Comparison of ENCODE assay signal across 28 cellular contexts in the genomic region with DNA sequence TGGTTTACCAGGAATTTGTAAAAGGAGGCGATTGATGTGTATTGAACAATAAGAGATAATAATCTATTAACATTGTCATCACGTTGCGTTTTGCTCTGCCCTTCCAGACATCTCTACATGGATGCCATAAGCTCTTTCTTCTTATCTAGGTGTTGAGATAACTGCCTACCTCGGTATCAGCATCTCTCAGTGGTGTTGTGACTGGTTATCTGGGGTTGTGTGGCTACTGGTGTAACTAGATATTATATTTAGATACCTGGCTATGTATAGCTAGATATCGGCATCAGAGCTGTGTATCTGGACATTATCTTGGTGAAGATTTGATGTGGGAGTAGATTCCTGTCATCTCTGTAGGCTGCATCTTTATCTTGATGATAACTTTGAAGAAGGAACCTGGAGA. TPM values are rescaled to one million over a fixed set of nuclear protein-coding genes. Genes with fewer than 3 reads are reported as not detected.
DNase-seq lines count a peak whose midpoint lies in the region; ATAC-seq and TF ChIP-seq lines count a peak whose summit lies in the region.
"Had no signal": no experiment of that assay in that cellular context is flagged by ENCODE, and none has a peak within 500 bp of the region (broad histone marks: within the 10 kb centered on the region; RNA-seq: fewer than 3 reads in every experiment).

No MANE protein-coding gene starts in this region.

- peak overlapping the region; percentile 60 for H4K12ac ChIP-seq in trophoblast cell (ENCODE audit: low read depth, low read length)

- H2BK12ac ChIP-seq in trophoblast cell (ENCODE audit: low read length) = no peak overlapping the region

- no peak overlapping the region for H2AK5ac ChIP-seq in trophoblast cell (ENCODE audit: low read length)

- H3K4me1 ChIP-seq in mammary epithelial cell (ENCODE audit: insufficient read depth, low read length) (peaks cover 30% of the 10 kb centered on the region), trophoblast cell (ENCODE audit: control insufficient read depth in 1 of 2, insufficient read depth in 2 of 2, low read length in 2 of 2) (peaks cover 14 to 19% of the 10 kb centered on the region in 2 experiments)
- H3K4me1 ChIP-seq: adrenal gland, testis had no signal

- no peak overlapping the region for H3K4me3 ChIP-seq in mammary epithelial cell (replicated peaks in 1 of 3; ENCODE audit: insufficient read depth in 1 of 3, low read depth in 2 of 3, low read length in 3 of 3)
- no peak overlapping the region for H3K4me3 ChIP-seq in trophoblast cell (ENCODE audit: low read depth, low read length)
- H3K4me3 ChIP-seq: adrenal gland; BLaER1 treated with 17β-estradiol and CSF1 and Interleukin-3, amounts not matched to agents 10 nM and 100 nM; dorsolateral prefrontal cortex; GM23248; PC-9; SK-N-MC; testis had no signal

- H3K9me3 ChIP-seq in mammary epithelial cell (replicated peaks; ENCODE audit: insufficient read depth, low read length) = no peaks in the 10 kb centered on the region
- no peaks in the 10 kb centered on the region for H3K9me3 ChIP-seq in T-helper 17 cell (ENCODE audit: control insufficient read depth, low read length, poor library complexity, severe bottlenecking)
- peaks cover 2% of the 10 kb centered on the region for H3K9me3 ChIP-seq in trophoblast cell (ENCODE audit: insufficient read depth, low read depth, low read length)
- H3K9me3 ChIP-seq: adrenal gland; BLaER1 treated with 17β-estradiol and CSF1 and Interleukin-3, amounts not matched to agents 10 nM and 100 nM; testis had no signal

- H3K27ac Mint-ChIP-seq in MCF 10A (ENCODE audit: low read depth, unreplicated experiment) (peak overlapping the region; percentile 75), T-helper 17 cell (peak overlapping the region; percentile 94)
- H3K27ac Mint-ChIP-seq in effector memory CD8-positive, alpha-beta T cell = peak overlapping the region; percentile 84 to 88
- H3K27ac Mint-ChIP-seq: activated CD4-positive, alpha-beta T cell treated with anti-CD3 and anti-CD28 coated beads, Interleukin-2, amount 10 ng/mL, durations not matched to agents 7 days and 5 days; memory B cell had no signal

- H3K9ac ChIP-seq in mammary epithelial cell (ENCODE audit: insufficient read depth, low read length) = no peak overlapping the region
- no peak overlapping the region for H3K9ac ChIP-seq in trophoblast cell (ENCODE audit: low read length)
- H3K9ac ChIP-seq: BLaER1 treated with 17β-estradiol and CSF1 and Interleukin-3, amounts not matched to agents 10 nM and 100 nM; GM23248 had no signal

- intact Hi-C loops in MCF 10A (cut with micrococcal nuclease) = no loop called here
- intact Hi-C loops in mammary epithelial cell (cut with micrococcal nuclease) = no loop called here

- in situ Hi-C loops in mammary epithelial cell (cut with MboI; ENCODE audit: low sequenced_read_pairs in 2 of 2) = no loop called here

- no peaks in the 10 kb centered on the region for H4K20me1 ChIP-seq in mammary epithelial cell (ENCODE audit: insufficient read depth, low read length)
- H4K20me1 ChIP-seq: BLaER1 treated with 17β-estradiol and CSF1 and Interleukin-3, amounts not matched to agents 10 nM and 100 nM had no signal

- H3K9me3 Mint-ChIP-seq in MCF 10A (ENCODE audit: unreplicated experiment) = no peaks in the 10 kb centered on the region
- no peaks in the 10 kb centered on the region for H3K9me3 Mint-ChIP-seq in effector memory CD8-positive, alpha-beta T cell
- H3K9me3 Mint-ChIP-seq: activated CD4-positive, alpha-beta T cell treated with anti-CD3 and anti-CD28 coated beads, Interleukin-2, amount 10 ng/mL, durations not matched to agents 7 days and 5 days; memory B cell; stimulated activated naive CD8-positive, alpha-beta T cell treated with anti-CD3 and anti-CD28 coated beads, Interleukin-15, Interleukin-2, amounts not matched to agents 100 ng/mL and 50 ng/mL, for 24 hours had no signal

- H3K4me1 Mint-ChIP-seq in MCF 10A (ENCODE audit: insufficient read depth, unreplicated experiment) (peaks cover 23% of the 10 kb centered on the region), T-helper 17 cell (peaks cover 49% of the 10 kb centered on the region)
- peaks cover 45 to 50% of the 10 kb centered on the region in 2 donors for H3K4me1 Mint-ChIP-seq in effector memory CD8-positive, alpha-beta T cell (ENCODE audit: low read depth in 2 of 2)
- H3K4me1 Mint-ChIP-seq: memory B cell had no signal

- H3K79me2 ChIP-seq in mammary epithelial cell (ENCODE audit: insufficient read depth, low read length) (peaks cover 43% of the 10 kb centered on the region), trophoblast cell (ENCODE audit: control insufficient read depth, insufficient read depth, low read length, poor library complexity) (peaks cover 2% of the 10 kb centered on the region)

- no peak for ATAC-seq in T-helper 17 cell
- no peak for ATAC-seq in effector memory CD8-positive, alpha-beta T cell (replicated peaks)
- no peak for ATAC-seq in GM19467 (IDR thresholded peaks at IDR 0.05; ENCODE audit: unreplicated experiment)
- ATAC-seq: left lobe of liver, right cardiac atrium had no signal

- H3K79me1 ChIP-seq in trophoblast cell (ENCODE audit: low read length) = peaks cover 15% of the 10 kb centered on the region

- TF ChIP-seq CTCF in MCF 10A (IDR thresholded peaks at IDR 0.05; ENCODE audit: unreplicated experiment) (no peak), mammary epithelial cell (conservative IDR thresholded peaks at IDR 0.05 in 1 of 2, IDR thresholded peaks at IDR 0.05 in 1 of 2; ENCODE audit: extremely low read depth in 1 of 2, insufficient read depth in 1 of 2, low read depth in 1 of 2, low read length in 2 of 2) (no peak)

- H4K91ac ChIP-seq in trophoblast cell (ENCODE audit: low read depth, low read length) = no peak overlapping the region

- DNase-seq in MCF 10A (ENCODE audit: unreplicated experiment) = no peak
- DNase-seq in mammary epithelial cell = no peak
- DNase-seq in T-helper 17 cell = no peak
- DNase-seq in effector memory CD8-positive, alpha-beta T cell = no peak
- peak in 1 of 2 donors; percentile 17 for DNase-seq in trophoblast cell
- no peak for DNase-seq in NCI-H1436 (lab: John Stamatoyannopoulos, UW)
- no peak for DNase-seq in cerebellar nuclear complex (lab: John Stamatoyannopoulos, UW)
- DNase-seq: activated CD4-positive, alpha-beta T cell treated with anti-CD3 and anti-CD28 coated beads, Interleukin-2, amount 10 ng/mL, durations not matched to agents 7 days and 5 days; activated gamma-delta T cell; adrenal gland; dorsolateral prefrontal cortex; GM23248; hippocampal formation; Kasumi-1; NCI-H146; PC-9; right cardiac atrium; stimulated activated CD4-positive, alpha-beta T cell treated with anti-CD3 and anti-CD28 coated beads, Interleukin-1b, Interleukin-23, amount 100 ng/mL, for 48 hours; T-helper 9 cell; testis; WERI-Rb-1 had no signal

- peak overlapping the region; percentile 52 for H2BK5ac ChIP-seq in trophoblast cell (ENCODE audit: low read depth, low read length, poor library complexity)

- H3K27ac ChIP-seq in mammary epithelial cell (ENCODE audit: insufficient read depth, low read depth, low read length) = no peak overlapping the region
- H3K27ac ChIP-seq in trophoblast cell (ENCODE audit: low read depth, low read length) = peak overlapping the region; percentile 45
- H3K27ac ChIP-seq: adrenal gland; BLaER1 treated with 17β-estradiol and CSF1 and Interleukin-3, amounts not matched to agents 10 nM and 100 nM; dorsolateral prefrontal cortex; GM23248; PC-9; SK-N-MC; testis; WERI-Rb-1 had no signal

- H4K8ac ChIP-seq in trophoblast cell (ENCODE audit: low read depth, low read length) = no peak overlapping the region

- peak overlapping the region; percentile 62 for H3K18ac ChIP-seq in trophoblast cell (ENCODE audit: low read length)

- no peaks in the 10 kb centered on the region for H3K27me3 ChIP-seq in mammary epithelial cell (ENCODE audit: insufficient read depth, low read length)
- no peaks in the 10 kb centered on the region for H3K27me3 ChIP-seq in trophoblast cell (ENCODE audit: insufficient read depth, low read length)
- H3K27me3 ChIP-seq: adrenal gland; BLaER1 treated with 17β-estradiol and CSF1 and Interleukin-3, amounts not matched to agents 10 nM and 100 nM; testis had no signal

- no peak overlapping the region for H2BK120ac ChIP-seq in trophoblast cell (ENCODE audit: insufficient read depth, low read length, poor library complexity)

- no peaks in the 10 kb centered on the region for H3K27me3 Mint-ChIP-seq in MCF 10A (ENCODE audit: insufficient read depth, unreplicated experiment)
- no peaks in the 10 kb centered on the region for H3K27me3 Mint-ChIP-seq in T-helper 17 cell
- no peaks in the 10 kb centered on the region for H3K27me3 Mint-ChIP-seq in effector memory CD8-positive, alpha-beta T cell
- H3K27me3 Mint-ChIP-seq: activated CD4-positive, alpha-beta T cell treated with anti-CD3 and anti-CD28 coated beads, Interleukin-2, amount 10 ng/mL, durations not matched to agents 7 days and 5 days; stimulated activated naive CD8-positive, alpha-beta T cell treated with anti-CD3 and anti-CD28 coated beads, Interleukin-15, Interleukin-2, amounts not matched to agents 100 ng/mL and 50 ng/mL, for 24 hours had no signal

- H3K36me3 Mint-ChIP-seq in MCF 10A (ENCODE audit: insufficient read depth, unreplicated experiment) (peaks cover 85% of the 10 kb centered on the region), T-helper 17 cell (ENCODE audit: low read depth) (peaks cover 20% of the 10 kb centered on the region)
- H3K36me3 Mint-ChIP-seq in effector memory CD8-positive, alpha-beta T cell (ENCODE audit: insufficient read depth) = peaks cover 98% of the 10 kb centered on the region
- H3K36me3 Mint-ChIP-seq: memory B cell had no signal

- WGBS in mammary epithelial cell (ENCODE audit: low coverage, missing lambda C conversion rate) = 93% methylated on average over 5 of the region's 5 CpGs
- WGBS in trophoblast cell (ENCODE audit: extremely low coverage, insufficient coverage, insufficient read length) = no CpG with 5 or more reads among the region's 5 CpGs

- no TSS peak for BruUV-seq in MCF 10A (replicated peaks; lab: Mats Ljungman, UMichigan)
- no TSS peak for BruUV-seq in mammary epithelial cell (replicated peaks; lab: Mats Ljungman, UMichigan)

- peaks cover 39% of the 10 kb centered on the region for H3K36me3 ChIP-seq in mammary epithelial cell (ENCODE audit: insufficient read depth, low read length)
- peaks cover 46 to 53% of the 10 kb centered on the region in 2 experiments for H3K36me3 ChIP-seq in trophoblast cell (ENCODE audit: control insufficient read depth in 1 of 2, insufficient read depth in 2 of 2, low read length in 2 of 2)
- H3K36me3 ChIP-seq: BLaER1 treated with 17β-estradiol and CSF1 and Interleukin-3, amounts not matched to agents 10 nM and 100 nM; WERI-Rb-1 had no signal

- H3K23ac ChIP-seq in trophoblast cell (ENCODE audit: low read length) = no peak overlapping the region

- H3K4me2 ChIP-seq in mammary epithelial cell (ENCODE audit: insufficient read depth, low read depth, low read length) (no peak overlapping the region), trophoblast cell (ENCODE audit: low read length) (no peak overlapping the region)
- H3K4me2 ChIP-seq: PC-9 had no signal

- POLR2A ChIA-PET in MCF 10A (lab: Yijun Ruan, JAX) = interaction anchor here (0.5 to 2.0 kb wide), 6 partner anchors 9 to 864 kb away, joined by 3 to 17 read pairs (median 3); no protein-coding TSS in a partner anchor

- dilution Hi-C loops in mammary epithelial cell (cut with HindIII; ENCODE audit: low sequenced_read_pairs) = no loop called here

- no peak overlapping the region for H3K14ac ChIP-seq in trophoblast cell (ENCODE audit: low read length)

- CTCF ChIA-PET in MCF 10A (lab: Yijun Ruan, JAX) (interaction anchor here (0.6 to 2.9 kb wide), 4 partner anchors 11 to 655 kb away, joined by 3 to 10 read pairs (median 4); no protein-coding TSS in a partner anchor), mammary epithelial cell (lab: Charles Lee; ENCODE audit: low non-redundant PET) (no interaction called here)

- H3K4ac ChIP-seq in trophoblast cell (ENCODE audit: low read depth, low read length) = no peak overlapping the region

- no peak overlapping the region for H3K4me3 Mint-ChIP-seq in MCF 10A (ENCODE audit: unreplicated experiment)
- peak overlapping the region; percentile 36 for H3K4me3 Mint-ChIP-seq in T-helper 17 cell
- H3K4me3 Mint-ChIP-seq in effector memory CD8-positive, alpha-beta T cell = no peak overlapping the region
- H3K4me3 Mint-ChIP-seq: activated CD4-positive, alpha-beta T cell treated with anti-CD3 and anti-CD28 coated beads, Interleukin-2, amount 10 ng/mL, durations not matched to agents 7 days and 5 days; memory B cell; stimulated activated naive CD8-positive, alpha-beta T cell treated with anti-CD3 and anti-CD28 coated beads, Interleukin-15, Interleukin-2, amounts not matched to agents 100 ng/mL and 50 ng/mL, for 24 hours had no signal

- H2AFZ ChIP-seq in mammary epithelial cell (ENCODE audit: low read depth, low read length) (no peak overlapping the region), trophoblast cell (ENCODE audit: insufficient read depth, low read length, poor library complexity) (no peak overlapping the region)
- H2AFZ ChIP-seq: GM23248, PC-9 had no signal

RNA-seq across cellular contexts. Expression of a gene that starts 17.2 kb away (rescaled TPM):
- total RNA-seq in MCF 10A (2022) (13.1 and 14.6 TPM in 2 replicates), mammary epithelial cell (10 to 100 TPM in 1 of 2 donors, 1 to 10 TPM in 1; 7.7 to 20.6 TPM), T-helper 17 cell (100 to 1,000 TPM in 1 of 2 donors, 10 to 100 TPM in 1; 91.9 to 149 TPM)
- 5.3 TPM for polyA plus RNA-seq in mammary epithelial cell
- 4.7 TPM for polyA minus RNA-seq in mammary epithelial cell
- polyA plus RNA-seq in trophoblast cell (2013) = 366 and 392 TPM in 2 replicates
- total RNA-seq: fibroblast of lung, GM23248 had no signal
- polyA plus RNA-seq: fibroblast of lung, GM23248 had no signal
